Comparison of ENCODE assay signal across 1 cellular context in the genomic region with DNA sequence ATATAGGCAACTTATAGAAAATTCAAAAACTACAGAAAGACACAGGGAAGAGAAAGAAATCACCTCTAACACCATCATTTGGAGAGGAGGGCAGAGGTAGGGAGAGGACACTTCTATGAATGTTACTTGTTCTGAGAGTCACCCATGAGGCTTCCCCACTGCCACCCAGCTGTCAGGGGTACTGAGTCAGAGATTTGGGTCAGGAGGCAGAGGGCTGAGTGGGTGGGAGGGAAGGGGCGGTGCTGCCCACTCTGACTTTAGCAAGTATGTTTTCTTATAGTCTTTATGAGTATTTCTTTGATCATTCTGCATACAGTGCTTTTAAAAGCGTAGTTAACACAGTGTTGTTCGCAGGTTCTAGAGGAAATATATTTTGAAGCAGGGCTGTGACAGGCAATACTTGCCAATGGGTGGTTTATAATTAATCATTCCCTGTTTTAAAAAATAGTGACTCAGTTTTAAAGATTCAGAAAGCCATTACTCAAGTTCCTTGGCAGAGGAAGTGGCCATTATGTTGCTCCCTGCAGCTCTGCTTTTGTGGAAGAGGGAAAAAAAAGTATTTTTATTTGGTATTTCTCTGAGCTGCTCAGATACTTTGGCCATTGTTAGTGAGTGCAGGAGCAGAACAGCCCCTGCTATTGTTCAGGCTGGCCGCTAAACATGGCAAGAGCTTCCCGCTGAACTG.
TF ChIP-seq lines count a peak whose summit lies in the region.

No MANE protein-coding gene starts in this region.

TF ChIP-seq in HepG2, 621 proteins besides CTCF, POLR2A, EP300 and RAD21 (continued from another document):
- no peak for TF ChIP-seq ZBTB4 (CRISPR knock-in tag; IDR thresholded peaks at IDR 0.05; ENCODE audit: borderline replicate concordance)
- no peak for TF ChIP-seq ZBTB20 (CRISPR knock-in tag; IDR thresholded peaks at IDR 0.05; ENCODE audit: borderline replicate concordance, low read depth)
- no peak for TF ChIP-seq FOXK2 (IDR thresholded peaks at IDR 0.05)
- no peak for TF ChIP-seq SOX13 (IDR thresholded peaks at IDR 0.05)
- TF ChIP-seq SOX13 (CRISPR knock-in tag; conservative IDR thresholded peaks at IDR 0.05 in 1 of 2, IDR thresholded peaks at IDR 0.05 in 1 of 2): peak in 1 of 2 experiments; percentile 53; a peak in 1 of 4 replicates
- no peak for TF ChIP-seq ZNF318 (CRISPR knock-in tag; IDR thresholded peaks at IDR 0.05)
- TF ChIP-seq KDM6A (CRISPR knock-in tag; IDR thresholded peaks at IDR 0.05; ENCODE audit: low read depth): no peak
- no peak for TF ChIP-seq HNRNPLL (IDR thresholded peaks at IDR 0.05; ENCODE audit: low read depth, low read length, poor library complexity, severe bottlenecking)
